In genomic region chr6:11692451-11693376, GRCh38 we compare ENCODE assay signal across 16 cellular contexts.
DNase-seq lines count a peak whose midpoint lies in the region; ATAC-seq and TF ChIP-seq lines count a peak whose summit lies in the region.
"Had no signal": no experiment of that assay in that cellular context is flagged by ENCODE, and none has a peak within 500 bp of the region (broad histone marks: within the 10 kb centered on the region; RNA-seq: fewer than 3 reads in every experiment).

No MANE protein-coding gene starts in this region.

- H3K9ac ChIP-seq in BLaER1 = no peak overlapping the region
- no peak overlapping the region for H3K9ac ChIP-seq in OCI-LY3 (ENCODE audit: low read length)

- no peak overlapping the region for H3K4me3 ChIP-seq in BLaER1
- no peak overlapping the region for H3K4me3 ChIP-seq in OCI-LY3 (ENCODE audit: low read length)
- no peak overlapping the region for H3K4me3 ChIP-seq in MG63

- no peaks in the 10 kb centered on the region for H3K79me2 ChIP-seq in OCI-LY3 (ENCODE audit: low read length)

- TF ChIP-seq CTCF in OCI-LY3 (IDR thresholded peaks at IDR 0.05; ENCODE audit: low read depth, low read length) (no peak), omental fat pad (IDR thresholded peaks at IDR 0.05) (no peak)

- H3K36me3 ChIP-seq in BLaER1 = no peaks in the 10 kb centered on the region
- H3K36me3 ChIP-seq in OCI-LY3 (replicated peaks; ENCODE audit: low read depth, low read length) = no peaks in the 10 kb centered on the region
- no peaks in the 10 kb centered on the region for H3K36me3 ChIP-seq in MG63

- 0 out of 2 replicates have a peak overlapping the region, but pooled peaks have one; percentile 70 for H2AFZ ChIP-seq in OCI-LY3 (ENCODE audit: low read depth, low read length)

- no peak for ATAC-seq in omental fat pad (ENCODE audit: low FRiP score)
- ATAC-seq: left colon had no signal

- H4K20me1 ChIP-seq in BLaER1 = no peaks in the 10 kb centered on the region
- H4K20me1 ChIP-seq in OCI-LY3 (ENCODE audit: insufficient read depth, low read length) = no peaks in the 10 kb centered on the region

- no peak overlapping the region for H3K27ac ChIP-seq in BLaER1
- no peak overlapping the region for H3K27ac ChIP-seq in OCI-LY3 (ENCODE audit: low read length)
- no peak overlapping the region for H3K27ac ChIP-seq in substantia nigra (ENCODE audit: low read depth, low read length, poor library complexity, severe bottlenecking)
- H3K27ac ChIP-seq: RWPE1 had no signal

- peaks cover 14% of the 10 kb centered on the region for H3K4me1 ChIP-seq in BLaER1
- no peaks in the 10 kb centered on the region for H3K4me1 ChIP-seq in OCI-LY3 (ENCODE audit: low read length)

- DNase-seq in GF-D8 (lab: John Stamatoyannopoulos, UW) (peak; percentile 80), fibroblast of peridontal ligament (ENCODE audit: extremely low read depth) (peak; percentile 27), substantia nigra (lab: John Stamatoyannopoulos, UW) (no peak), HuH-7 (ENCODE audit: low spot score) (no peak), omental fat pad (ENCODE audit: low spot score) (no peak), MG63 (no peak)
- DNase-seq: activated B cell treated with CpG ODN at 0.5 μM for 24 hours; activated CD8-positive, alpha-beta memory T cell treated with anti-CD3 and anti-CD28 coated beads, Interleukin-2, amount 50 U/mL, for 48 hours; Karpas-422; left colon; NCI-H187 treated with DMSO at 0.1 percent for 48 hours; NCI-H524; posterior cingulate gyrus had no signal

- H3K4me2 ChIP-seq in BLaER1 (peak overlapping the region; percentile 19; the same call in 1 of the 2 replicates), OCI-LY3 (ENCODE audit: low read length) (peak overlapping the region; percentile 17; the same call in 1 of the 2 replicates)

- H3K9me3 ChIP-seq in BLaER1 (peaks cover 23% of the 10 kb centered on the region), OCI-LY3 (ENCODE audit: insufficient read depth, low read length) (no peaks in the 10 kb centered on the region), MG63 (peaks cover 7% of the 10 kb centered on the region)

- H3K27me3 ChIP-seq in BLaER1 (no peaks in the 10 kb centered on the region), OCI-LY3 (ENCODE audit: low read depth, low read length) (no peaks in the 10 kb centered on the region), MG63 (no peaks in the 10 kb centered on the region)

Comparison
In these comparisons a context has a peak if more than half of its experiments do, and no peak if none do; other contexts are left out.
1. DNase-seq: peak in GF-D8 (single experiment) and fibroblast of peridontal ligament (single experiment); none in substantia nigra (0 of 49), HuH-7 (single experiment), omental fat pad (single experiment) and MG63 (single experiment).